In the genomic region with DNA sequence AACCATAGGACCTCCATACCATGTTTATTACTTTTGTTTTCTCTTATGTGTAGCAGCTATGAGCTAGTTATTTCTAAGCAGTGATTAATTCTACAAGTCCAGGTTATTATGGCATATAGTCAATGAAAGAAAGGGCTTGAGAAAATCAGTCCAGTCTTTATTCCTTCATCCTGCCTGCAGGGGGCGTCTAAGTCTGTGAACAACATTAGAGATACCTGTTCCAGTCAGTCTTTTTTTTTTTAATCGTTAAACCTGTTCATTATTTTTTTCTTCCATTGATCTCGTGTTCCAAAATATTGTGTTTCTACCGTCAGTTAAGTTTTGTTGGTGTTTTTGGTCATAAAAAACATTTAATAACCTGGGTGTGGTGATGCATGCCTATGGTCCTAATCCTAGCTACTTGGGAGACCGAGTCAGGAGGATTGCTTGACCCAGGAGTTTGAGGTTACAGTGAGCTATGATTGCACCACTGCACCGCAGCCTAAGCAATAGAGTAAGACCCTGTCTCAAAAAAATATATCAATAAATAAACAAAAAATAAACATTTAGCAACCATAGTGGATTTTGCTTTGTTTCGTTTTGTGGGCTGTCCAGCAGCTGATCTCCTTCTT, we compare ENCODE assay signal across 8 cellular contexts. TPM values are rescaled to one million over a fixed set of nuclear protein-coding genes. Genes with fewer than 3 reads are reported as not detected.
DNase-seq lines count a peak whose midpoint lies in the region; ATAC-seq and TF ChIP-seq lines count a peak whose summit lies in the region.

No MANE protein-coding gene starts in this region.

- H3K4me3 ChIP-seq in AG10803 (ENCODE audit: low read length) (no peak overlapping the region), H7 (ENCODE audit: insufficient read depth, low read depth, low read length) (no peak overlapping the region), dorsolateral prefrontal cortex (no peak overlapping the region)

- H3K27me3 ChIP-seq in H7 (ENCODE audit: control insufficient read depth, insufficient read depth, low read length) (no peaks in the 10 kb centered on the region), dorsolateral prefrontal cortex (peaks cover 0 to 2% (median 0%) of the 10 kb centered on the region in 45 donors)

- no peak overlapping the region for H3K27ac Mint-ChIP-seq in naive B cell
- H3K27ac Mint-ChIP-seq in stimulated activated naive B cell treated with anti-CD40 and anti-IgM and Interleukin-4, amounts not matched to agents 10 μg/mL and 1 μg/mL and 100 μg/mL, for 72 hours = no peak overlapping the region

- H3K36me3 Mint-ChIP-seq in naive B cell = no peaks in the 10 kb centered on the region
- H3K36me3 Mint-ChIP-seq in stimulated activated naive B cell treated with anti-CD40 and anti-IgM and Interleukin-4, amounts not matched to agents 10 μg/mL and 1 μg/mL and 100 μg/mL, for 72 hours = no peaks in the 10 kb centered on the region

- ATAC-seq in naive B cell (ENCODE audit: low read depth in 2 of 2) = peak; percentile 37 to 43
- ATAC-seq in stimulated activated naive B cell treated with anti-CD40 and anti-IgM and Interleukin-4, amounts not matched to agents 10 μg/mL and 1 μg/mL and 100 μg/mL, for 72 hours (replicated peaks) = peak; percentile 66 to 69

- no peak overlapping the region for H3K27ac ChIP-seq in dorsolateral prefrontal cortex

- TF ChIP-seq CTCF in AG10803 (conservative IDR thresholded peaks at IDR 0.05; ENCODE audit: low read length) (peak; percentile 81), dorsolateral prefrontal cortex (IDR thresholded peaks at IDR 0.05 in 54 of 56, conservative IDR thresholded peaks at IDR 0.05 in 2 of 56; ENCODE audit: low read depth in 1 of 56, partially characterized antibody in 56 of 56) (peak; percentile 50 to 75 (median 63))

- no peaks in the 10 kb centered on the region for H3K36me3 ChIP-seq in H7 (replicated peaks; ENCODE audit: control insufficient read depth, insufficient read depth, low read length)

- no peaks in the 10 kb centered on the region for H3K27me3 Mint-ChIP-seq in naive B cell
- H3K27me3 Mint-ChIP-seq in stimulated activated naive B cell treated with anti-CD40 and anti-IgM and Interleukin-4, amounts not matched to agents 10 μg/mL and 1 μg/mL and 100 μg/mL, for 72 hours = peaks cover 0 to 5% of the 10 kb centered on the region in 2 donors

- peak; percentile 59 for DNase-seq in AG10803 (ENCODE audit: low read depth)
- peak; percentile 54 for DNase-seq in H7
- peak; percentile 48 for DNase-seq in NCI-H446 treated with DMSO at 0.1 percent for 48 hours (lab: John Stamatoyannopoulos, UW)
- peak; percentile 80 for DNase-seq in activated CD4-positive, alpha-beta T cell treated with anti-CD3 and anti-CD28 coated beads, Interleukin-2, amount 50 U/mL, for 1 hour
- DNase-seq in dorsolateral prefrontal cortex = peak in 5 of 10 donors; percentile 11 to 61 (median 37)
- peak; percentile 46 for DNase-seq in naive B cell
- DNase-seq in stimulated activated naive B cell treated with anti-CD40 and anti-IgM and Interleukin-4, amounts not matched to agents 10 μg/mL and 1 μg/mL and 100 μg/mL, for 72 hours = peak; percentile 31
- no peak for DNase-seq in cortex of kidney (lab: John Stamatoyannopoulos, UW)

- H3K4me3 Mint-ChIP-seq in naive B cell = no peak overlapping the region
- H3K4me3 Mint-ChIP-seq in stimulated activated naive B cell treated with anti-CD40 and anti-IgM and Interleukin-4, amounts not matched to agents 10 μg/mL and 1 μg/mL and 100 μg/mL, for 72 hours = no peak overlapping the region

- no peaks in the 10 kb centered on the region for H3K9me3 Mint-ChIP-seq in naive B cell
- no peaks in the 10 kb centered on the region for H3K9me3 Mint-ChIP-seq in stimulated activated naive B cell treated with anti-CD40 and anti-IgM and Interleukin-4, amounts not matched to agents 10 μg/mL and 1 μg/mL and 100 μg/mL, for 72 hours

- H3K4me1 Mint-ChIP-seq in naive B cell = peaks cover 0 to 4% (median 0%) of the 10 kb centered on the region in 3 donors
- peaks cover 8 to 22% of the 10 kb centered on the region in 2 donors for H3K4me1 Mint-ChIP-seq in stimulated activated naive B cell treated with anti-CD40 and anti-IgM and Interleukin-4, amounts not matched to agents 10 μg/mL and 1 μg/mL and 100 μg/mL, for 72 hours

- intact Hi-C loops in dorsolateral prefrontal cortex (cut with DNase I) = no loop called here

RNA-seq across cellular contexts. Expression of gene CD2, which starts 29.4 kb away (rescaled TPM):
- total RNA-seq in H7 (2014; rRNA removed; shearing (Covaris generic)) = not detected in 2 replicates
- total RNA-seq in dorsolateral prefrontal cortex = 1 to 10 TPM in 8 of 120 experiments, under 1 TPM in 23, not detected in 89; 0.26 to 2.6 (median 0.51) TPM
- 1 to 10 TPM in 4 of 6 donors, under 1 TPM in 2; 0.35 to 1.2 (median 1.1) TPM for polyA plus RNA-seq in naive B cell (ENCODE audit: low read depth in 6 of 6)

RNA-seq across cellular contexts. Expression of gene IGSF3, which starts 57.3 kb away (rescaled TPM):
- total RNA-seq in H7 (2014; rRNA removed; shearing (Covaris generic)) = 58.7 and 69.0 TPM in 2 replicates
- 10 to 100 TPM in 83 of 120 experiments, 1 to 10 TPM in 37; 2.4 to 21.5 (median 11.9) TPM for total RNA-seq in dorsolateral prefrontal cortex
- polyA plus RNA-seq in naive B cell (ENCODE audit: low read depth in 6 of 6) = not detected
